In the genomic region with DNA sequence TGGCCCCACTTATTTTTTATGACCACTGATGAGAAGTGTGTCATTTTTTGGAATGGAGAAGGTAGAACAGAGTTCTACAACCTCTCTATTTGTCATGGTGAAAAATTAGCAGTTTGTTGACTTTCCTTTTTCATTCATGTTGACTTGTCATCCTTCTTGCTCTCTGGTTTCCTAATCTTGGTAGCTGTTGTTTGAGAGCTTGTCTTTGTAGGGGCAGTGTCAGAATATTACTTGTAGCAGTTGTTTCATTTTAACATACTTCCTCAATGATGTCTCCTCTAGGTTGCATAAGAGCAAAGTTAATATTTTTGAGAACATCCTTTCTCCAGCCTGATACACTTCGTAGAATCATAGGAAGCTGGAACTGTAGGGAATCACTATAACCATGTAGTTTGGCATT, we compare ENCODE assay signal across 20 cellular contexts.
"Had no signal": no experiment of that assay in that cellular context is flagged by ENCODE, and none has a peak within 500 bp of the region (broad histone marks: within the 10 kb centered on the region; RNA-seq: fewer than 3 reads in every experiment).

No MANE protein-coding gene starts in this region.

- H3K9me3 ChIP-seq: adrenal gland, breast epithelium, left lung, stomach, vagina had no signal

- H3K27me3 ChIP-seq: adrenal gland, breast epithelium, left lung, stomach, vagina had no signal

- DNase-seq: activated CD4-positive, alpha-beta T cell treated with anti-CD3 and anti-CD28 coated beads, Interleukin-2, amount 50 U/mL, for 1 hour; activated CD4-positive, CD25-positive, alpha-beta regulatory T cell treated with anti-CD3 and anti-CD28 coated beads, Interleukin-2, amount 50 U/mL, for 72 hours; activated CD8-positive, alpha-beta memory T cell treated with anti-CD3 and anti-CD28 coated beads for 24 hours; activated gamma-delta T cell; activated T-cell treated with anti-CD3 and anti-CD28 coated beads, Interleukin-2, amount 50 U/mL, for 72 hours; adrenal gland; foreskin melanocyte; kidney; left lung; midbrain; nephron progenitor cell; nucleus accumbens; stimulated activated CD4-positive, alpha-beta T cell treated with anti-CD3 and anti-CD28 coated beads, Interleukin-4, amount 100 ng/mL, for 24 hours; stomach; trophoblast cell had no signal

- H3K36me3 ChIP-seq: adrenal gland, breast epithelium, left lung, stomach, vagina had no signal

- ATAC-seq: activated T-cell treated with anti-CD3 and anti-CD28 coated beads, Interleukin-2, amount 50 U/mL, for 72 hours; left lung; sciatic nerve; stimulated activated effector memory CD8-positive, alpha-beta T cell treated with anti-CD3 and anti-CD28 coated beads, Interleukin-12 subunit alpha, Interleukin-12 subunit beta, amount 100 ng/mL, for 72 hours had no signal

- H3K4me1 ChIP-seq: adrenal gland, breast epithelium, left lung, vagina had no signal

- H3K4me3 ChIP-seq: adrenal gland, breast epithelium, coronary artery, left lung, stomach, vagina had no signal
